In genomic region chr17:68238894-68239293, GRCh38 we compare ENCODE assay signal across 13 cellular contexts. TPM values are rescaled to one million over a fixed set of nuclear protein-coding genes. Genes with fewer than 3 reads are reported as not detected.
DNase-seq lines count a peak whose midpoint lies in the region; ATAC-seq, FAIRE-seq and TF ChIP-seq lines count a peak whose summit lies in the region.
"Had no signal": no experiment of that assay in that cellular context is flagged by ENCODE, and none has a peak within 500 bp of the region (broad histone marks: within the 10 kb centered on the region; RNA-seq: fewer than 3 reads in every experiment).

No MANE protein-coding gene starts in this region.

- H3K4me1 Mint-ChIP-seq in T-helper 1 cell treated with Interleukin-12 subunit alpha and Interleukin-12 subunit beta and Interleukin-4 antibody, amounts not matched to agents 30 μg/mL and 1 μg/mL, for 36 hours (ENCODE audit: low read depth): peaks cover 48% of the 10 kb centered on the region
- H3K4me1 Mint-ChIP-seq in endothelial cell (ENCODE audit: unreplicated experiment): no peaks in the 10 kb centered on the region

- peak overlapping the region; percentile 96 for H3K27ac Mint-ChIP-seq in T-helper 1 cell treated with Interleukin-12 subunit alpha and Interleukin-12 subunit beta and Interleukin-4 antibody, amounts not matched to agents 30 μg/mL and 1 μg/mL, for 36 hours
- no peak overlapping the region for H3K27ac Mint-ChIP-seq in endothelial cell (ENCODE audit: unreplicated experiment)

- peaks cover 10% of the 10 kb centered on the region for H3K36me3 Mint-ChIP-seq in T-helper 1 cell treated with Interleukin-12 subunit alpha and Interleukin-12 subunit beta and Interleukin-4 antibody, amounts not matched to agents 30 μg/mL and 1 μg/mL, for 36 hours (ENCODE audit: low read depth)
- H3K36me3 Mint-ChIP-seq in endothelial cell (ENCODE audit: low read depth, unreplicated experiment): no peaks in the 10 kb centered on the region

- H3K27me3 ChIP-seq in layer of hippocampus (ENCODE audit: control insufficient read depth, insufficient read depth, low read length) (no peaks in the 10 kb centered on the region), right lobe of liver (no peaks in the 10 kb centered on the region)
- H3K27me3 ChIP-seq: neutrophil had no signal

- H3K27ac ChIP-seq in layer of hippocampus (ENCODE audit: low read depth, low read length) (peak overlapping the region; percentile 30), right lobe of liver (no peak overlapping the region)
- H3K27ac ChIP-seq: C4-2B had no signal

- no peak for TF ChIP-seq POLR2A in right lobe of liver (IDR thresholded peaks at IDR 0.05)

- TF ChIP-seq CTCF in right lobe of liver (IDR thresholded peaks at IDR 0.05): no peak
- TF ChIP-seq CTCF in endothelial cell (IDR thresholded peaks at IDR 0.05; ENCODE audit: unreplicated experiment): no peak

- 69% methylated on average over 3 of the region's 3 CpGs for WGBS in right lobe of liver (ENCODE audit: insufficient coverage, low coverage, low lambda C conversion rate, missing lambda C conversion rate)

- no peak overlapping the region for H3K4me3 ChIP-seq in right lobe of liver

- no peaks in the 10 kb centered on the region for H3K4me1 ChIP-seq in right lobe of liver

- DNase-seq in Ammon's horn (ENCODE audit: low spot score) (peak; percentile 60), GM18507 (ENCODE audit: extremely low spot score, insufficient read length, low read depth) (no peak), right lobe of liver (no peak), endothelial cell (ENCODE audit: low spot score) (no peak)
- DNase-seq: dermis blood vessel endothelial cell, H9, NCI-H2029 treated with DMSO at 0.1 percent for 48 hours had no signal

- H3K36me3 ChIP-seq in right lobe of liver: no peaks in the 10 kb centered on the region
- H3K36me3 ChIP-seq: neutrophil had no signal

- intact Hi-C loops in right lobe of liver (cut with DNase I): no loop called here

- H3K9me3 ChIP-seq in right lobe of liver: no peaks in the 10 kb centered on the region
- H3K9me3 ChIP-seq: neutrophil had no signal

- H3K27me3 Mint-ChIP-seq in T-helper 1 cell treated with Interleukin-12 subunit alpha and Interleukin-12 subunit beta and Interleukin-4 antibody, amounts not matched to agents 30 μg/mL and 1 μg/mL, for 36 hours (ENCODE audit: low read depth): no peaks in the 10 kb centered on the region
- no peaks in the 10 kb centered on the region for H3K27me3 Mint-ChIP-seq in endothelial cell (ENCODE audit: unreplicated experiment)

- peak; percentile 79 for FAIRE-seq in GM18507 (lab: Jason Lieb, UNC)

- H3K9me3 Mint-ChIP-seq in T-helper 1 cell treated with Interleukin-12 subunit alpha and Interleukin-12 subunit beta and Interleukin-4 antibody, amounts not matched to agents 30 μg/mL and 1 μg/mL, for 36 hours: no peaks in the 10 kb centered on the region
- no peaks in the 10 kb centered on the region for H3K9me3 Mint-ChIP-seq in endothelial cell (ENCODE audit: unreplicated experiment)
- H3K9me3 Mint-ChIP-seq: H9 had no signal

- ATAC-seq in right lobe of liver: no peak
- ATAC-seq in GM19035 (IDR thresholded peaks at IDR 0.05; ENCODE audit: unreplicated experiment): no peak
- no peak for ATAC-seq in HG03135 (IDR thresholded peaks at IDR 0.05; ENCODE audit: unreplicated experiment)

- peak overlapping the region; percentile 79 for H3K4me3 Mint-ChIP-seq in T-helper 1 cell treated with Interleukin-12 subunit alpha and Interleukin-12 subunit beta and Interleukin-4 antibody, amounts not matched to agents 30 μg/mL and 1 μg/mL, for 36 hours
- H3K4me3 Mint-ChIP-seq in endothelial cell (ENCODE audit: unreplicated experiment): no peak overlapping the region
- H3K4me3 Mint-ChIP-seq: H9 had no signal

RNA-seq across cellular contexts. Expression of gene AMZ2, which starts 8.9 kb away (rescaled TPM):
- total RNA-seq in right lobe of liver (10 to 100 TPM; 15.3 to 31.2 (median 18.2) TPM), endothelial cell (ENCODE audit: unreplicated experiment) (70.3 TPM)

RNA-seq across cellular contexts. Expression of gene SLC16A6, which starts 52.0 kb away (rescaled TPM):
- total RNA-seq in right lobe of liver (1 to 10 TPM in 1 of 6 experiments, under 1 TPM in 5; 0.19 to 1.2 (median 0.45) TPM), endothelial cell (ENCODE audit: unreplicated experiment) (2.4 TPM)

RNA-seq across cellular contexts. Expression of gene ARSG, which starts 52.4 kb away (rescaled TPM):
- total RNA-seq in right lobe of liver: 1 to 10 TPM; 1.2 to 3.3 (median 2.5) TPM
- 9.8 TPM for total RNA-seq in endothelial cell (ENCODE audit: unreplicated experiment)
